ENCODE assay signal across 8 cellular contexts in genomic region chr11:93541884-93542752, GRCh38. TPM values are rescaled to one million over a fixed set of nuclear protein-coding genes. Genes with fewer than 3 reads are reported as not detected.
DNase-seq lines count a peak whose midpoint lies in the region; ATAC-seq lines count a peak whose summit lies in the region.

No MANE protein-coding gene starts in this region.

- no peak overlapping the region for H3K27ac ChIP-seq in SJSA1

- H3K9me3 ChIP-seq in SJSA1 (replicated peaks): no peaks in the 10 kb centered on the region

- DNase-seq in DMS53 treated with DMSO at 0.1 percent for 48 hours (lab: John Stamatoyannopoulos, UW; ENCODE audit: unreplicated experiment) (peak; percentile 89), SJSA1 (ENCODE audit: low read depth in 1 of 2, low spot score in 2 of 2) (peak; percentile 40 to 54), amniotic epithelial cell (ENCODE audit: low read depth) (peak; percentile 62), hepatic stellate cell (ENCODE audit: low spot score) (peak; percentile 63), pulmonary artery endothelial cell (ENCODE audit: low read depth, low spot score) (peak; percentile 17), cerebellar nuclear complex (lab: John Stamatoyannopoulos, UW) (no peak)

- H3K27me3 ChIP-seq in SJSA1 (replicated peaks): no peaks in the 10 kb centered on the region

- H3K36me3 ChIP-seq in SJSA1: no peaks in the 10 kb centered on the region

- ATAC-seq in GM19468 (IDR thresholded peaks at IDR 0.05; ENCODE audit: extremely low read depth, unreplicated experiment) (peak; percentile 18), HG03521 (IDR thresholded peaks at IDR 0.05; ENCODE audit: unreplicated experiment) (peak; percentile 44)

- peak overlapping the region; percentile 42 for H3K4me3 ChIP-seq in SJSA1

- peaks cover 11% of the 10 kb centered on the region; the same call in 1 of the 2 replicates for H3K4me1 ChIP-seq in SJSA1 (replicated peaks)

RNA-seq across cellular contexts. Expression of gene SMCO4, which starts 1.1 kb away (rescaled TPM):
- total RNA-seq in SJSA1 (2014; rRNA removed; shearing (Covaris generic)): 6.8 and 26.9 TPM in 2 replicates
- total RNA-seq in pulmonary artery endothelial cell: 9.0 and 10.1 TPM in 2 replicates

Comparison
In these comparisons a context has a peak if more than half of its experiments do, and no peak if none do; other contexts are left out.
1. DNase-seq: peak in DMS53 treated with DMSO at 0.1 percent for 48 hours (single experiment), SJSA1 (2 of 2), amniotic epithelial cell (single experiment), hepatic stellate cell (single experiment) and pulmonary artery endothelial cell (single experiment); none in cerebellar nuclear complex (0 of 2).